In the genomic region with DNA sequence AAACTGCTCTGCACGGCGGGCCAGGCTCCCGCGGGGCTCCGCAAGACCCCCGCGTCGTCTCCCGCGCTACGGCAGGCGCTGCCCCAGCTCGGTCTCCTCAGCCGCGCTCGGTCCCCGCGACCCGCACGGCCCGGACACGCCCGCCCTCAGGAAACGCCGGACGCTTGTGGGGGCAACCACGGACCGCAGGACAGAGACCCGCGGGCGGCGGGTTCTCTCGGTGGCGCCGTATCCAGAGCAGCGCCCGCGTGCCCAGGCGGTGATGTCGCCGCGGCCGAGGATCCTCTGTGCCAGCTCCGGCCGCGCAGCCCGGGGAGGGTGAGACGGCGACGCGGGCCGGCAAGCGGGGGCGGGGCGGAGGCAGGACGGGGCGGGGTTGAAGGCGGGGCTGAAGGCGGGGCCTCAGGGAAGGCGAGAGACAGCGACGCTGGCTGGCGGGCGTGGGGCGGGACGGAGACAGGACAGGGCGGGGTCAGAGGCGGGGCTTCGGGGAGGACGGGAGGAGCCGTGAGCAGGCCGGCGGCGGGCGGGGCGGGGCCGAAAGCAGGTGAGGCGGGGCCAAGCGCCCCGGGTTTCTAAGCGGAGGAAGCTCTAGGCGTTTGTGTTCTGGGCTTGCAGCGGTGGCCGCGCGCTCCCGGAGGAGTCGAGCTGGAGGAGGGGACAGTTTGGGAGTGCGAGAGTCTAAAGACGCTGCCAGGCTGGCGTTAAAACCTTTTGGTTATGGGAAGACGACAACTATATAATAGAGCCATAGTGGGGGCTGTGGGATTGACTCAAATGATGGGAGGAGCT, we compare ENCODE assay signal across 1 cellular context.
TF ChIP-seq lines count a peak whose summit lies in the region.

A gene (minus strand): TSS at position 289 of the 792 bp plus-strand sequence. CDS start 2,112 bp downstream, outside the sequence.

TF ChIP-seq in H1, 55 proteins besides CTCF, POLR2A, EP300 and RAD21:
- TF ChIP-seq CBX8 (IDR thresholded peaks at IDR 0.05; ENCODE audit: borderline replicate concordance, low read depth, low read length) = no peak
- TF ChIP-seq CHD2 (IDR thresholded peaks at IDR 0.05; ENCODE audit: low read length) = no peak
- TF ChIP-seq, protein P1, sequence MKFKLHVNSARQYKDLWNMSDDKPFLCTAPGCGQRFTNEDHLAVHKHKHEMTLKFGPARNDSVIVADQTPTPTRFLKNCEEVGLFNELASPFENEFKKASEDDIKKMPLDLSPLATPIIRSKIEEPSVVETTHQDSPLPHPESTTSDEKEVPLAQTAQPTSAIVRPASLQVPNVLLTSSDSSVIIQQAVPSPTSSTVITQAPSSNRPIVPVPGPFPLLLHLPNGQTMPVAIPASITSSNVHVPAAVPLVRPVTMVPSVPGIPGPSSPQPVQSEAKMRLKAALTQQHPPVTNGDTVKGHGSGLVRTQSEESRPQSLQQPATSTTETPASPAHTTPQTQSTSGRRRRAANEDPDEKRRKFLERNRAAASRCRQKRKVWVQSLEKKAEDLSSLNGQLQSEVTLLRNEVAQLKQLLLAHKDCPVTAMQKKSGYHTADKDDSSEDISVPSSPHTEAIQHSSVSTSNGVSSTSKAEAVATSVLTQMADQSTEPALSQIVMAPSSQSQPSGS (IDR thresholded peaks at IDR 0.05; ENCODE audit: low read length) = no peak
- no peak for TF ChIP-seq YY1 (IDR thresholded peaks at IDR 0.05; ENCODE audit: low read depth, low read length)
- TF ChIP-seq SIN3A (conservative IDR thresholded peaks at IDR 0.05 in 1 of 2, IDR thresholded peaks at IDR 0.05 in 1 of 2; ENCODE audit: low read depth in 1 of 2, low read length in 2 of 2) = no peak; a peak in 1 of 4 replicates
- TF ChIP-seq HDAC6 (IDR thresholded peaks at IDR 0.05; ENCODE audit: low read depth, low read length) = no peak
- no peak for TF ChIP-seq RFX5 (IDR thresholded peaks at IDR 0.05; ENCODE audit: borderline replicate concordance, low read depth, low read length)
- peak; percentile 75 for TF ChIP-seq KDM4A (IDR thresholded peaks at IDR 0.05; ENCODE audit: low read depth, low read length, severe bottlenecking)
- no peak for TF ChIP-seq SIX5 (IDR thresholded peaks at IDR 0.05; ENCODE audit: low read depth, low read length)
- TF ChIP-seq SP4 (IDR thresholded peaks at IDR 0.05; ENCODE audit: low read length) = no peak
- no peak for TF ChIP-seq TAF7 (optimal IDR thresholded peaks at IDR 0.05; ENCODE audit: borderline replicate concordance, low read depth, low read length)
- no peak for TF ChIP-seq TCF12 (IDR thresholded peaks at IDR 0.05; ENCODE audit: low read depth, low read length)
- no peak for TF ChIP-seq GTF2F1 (IDR thresholded peaks at IDR 0.05; ENCODE audit: borderline replicate concordance, low read depth, low read length)
- no peak for TF ChIP-seq CHD1 (IDR thresholded peaks at IDR 0.05; ENCODE audit: low read depth, low read length)
- no peak for TF ChIP-seq SAP30 (IDR thresholded peaks at IDR 0.05; ENCODE audit: insufficient read depth, insufficient replicate concordance, low read length)
- TF ChIP-seq, protein P2, sequence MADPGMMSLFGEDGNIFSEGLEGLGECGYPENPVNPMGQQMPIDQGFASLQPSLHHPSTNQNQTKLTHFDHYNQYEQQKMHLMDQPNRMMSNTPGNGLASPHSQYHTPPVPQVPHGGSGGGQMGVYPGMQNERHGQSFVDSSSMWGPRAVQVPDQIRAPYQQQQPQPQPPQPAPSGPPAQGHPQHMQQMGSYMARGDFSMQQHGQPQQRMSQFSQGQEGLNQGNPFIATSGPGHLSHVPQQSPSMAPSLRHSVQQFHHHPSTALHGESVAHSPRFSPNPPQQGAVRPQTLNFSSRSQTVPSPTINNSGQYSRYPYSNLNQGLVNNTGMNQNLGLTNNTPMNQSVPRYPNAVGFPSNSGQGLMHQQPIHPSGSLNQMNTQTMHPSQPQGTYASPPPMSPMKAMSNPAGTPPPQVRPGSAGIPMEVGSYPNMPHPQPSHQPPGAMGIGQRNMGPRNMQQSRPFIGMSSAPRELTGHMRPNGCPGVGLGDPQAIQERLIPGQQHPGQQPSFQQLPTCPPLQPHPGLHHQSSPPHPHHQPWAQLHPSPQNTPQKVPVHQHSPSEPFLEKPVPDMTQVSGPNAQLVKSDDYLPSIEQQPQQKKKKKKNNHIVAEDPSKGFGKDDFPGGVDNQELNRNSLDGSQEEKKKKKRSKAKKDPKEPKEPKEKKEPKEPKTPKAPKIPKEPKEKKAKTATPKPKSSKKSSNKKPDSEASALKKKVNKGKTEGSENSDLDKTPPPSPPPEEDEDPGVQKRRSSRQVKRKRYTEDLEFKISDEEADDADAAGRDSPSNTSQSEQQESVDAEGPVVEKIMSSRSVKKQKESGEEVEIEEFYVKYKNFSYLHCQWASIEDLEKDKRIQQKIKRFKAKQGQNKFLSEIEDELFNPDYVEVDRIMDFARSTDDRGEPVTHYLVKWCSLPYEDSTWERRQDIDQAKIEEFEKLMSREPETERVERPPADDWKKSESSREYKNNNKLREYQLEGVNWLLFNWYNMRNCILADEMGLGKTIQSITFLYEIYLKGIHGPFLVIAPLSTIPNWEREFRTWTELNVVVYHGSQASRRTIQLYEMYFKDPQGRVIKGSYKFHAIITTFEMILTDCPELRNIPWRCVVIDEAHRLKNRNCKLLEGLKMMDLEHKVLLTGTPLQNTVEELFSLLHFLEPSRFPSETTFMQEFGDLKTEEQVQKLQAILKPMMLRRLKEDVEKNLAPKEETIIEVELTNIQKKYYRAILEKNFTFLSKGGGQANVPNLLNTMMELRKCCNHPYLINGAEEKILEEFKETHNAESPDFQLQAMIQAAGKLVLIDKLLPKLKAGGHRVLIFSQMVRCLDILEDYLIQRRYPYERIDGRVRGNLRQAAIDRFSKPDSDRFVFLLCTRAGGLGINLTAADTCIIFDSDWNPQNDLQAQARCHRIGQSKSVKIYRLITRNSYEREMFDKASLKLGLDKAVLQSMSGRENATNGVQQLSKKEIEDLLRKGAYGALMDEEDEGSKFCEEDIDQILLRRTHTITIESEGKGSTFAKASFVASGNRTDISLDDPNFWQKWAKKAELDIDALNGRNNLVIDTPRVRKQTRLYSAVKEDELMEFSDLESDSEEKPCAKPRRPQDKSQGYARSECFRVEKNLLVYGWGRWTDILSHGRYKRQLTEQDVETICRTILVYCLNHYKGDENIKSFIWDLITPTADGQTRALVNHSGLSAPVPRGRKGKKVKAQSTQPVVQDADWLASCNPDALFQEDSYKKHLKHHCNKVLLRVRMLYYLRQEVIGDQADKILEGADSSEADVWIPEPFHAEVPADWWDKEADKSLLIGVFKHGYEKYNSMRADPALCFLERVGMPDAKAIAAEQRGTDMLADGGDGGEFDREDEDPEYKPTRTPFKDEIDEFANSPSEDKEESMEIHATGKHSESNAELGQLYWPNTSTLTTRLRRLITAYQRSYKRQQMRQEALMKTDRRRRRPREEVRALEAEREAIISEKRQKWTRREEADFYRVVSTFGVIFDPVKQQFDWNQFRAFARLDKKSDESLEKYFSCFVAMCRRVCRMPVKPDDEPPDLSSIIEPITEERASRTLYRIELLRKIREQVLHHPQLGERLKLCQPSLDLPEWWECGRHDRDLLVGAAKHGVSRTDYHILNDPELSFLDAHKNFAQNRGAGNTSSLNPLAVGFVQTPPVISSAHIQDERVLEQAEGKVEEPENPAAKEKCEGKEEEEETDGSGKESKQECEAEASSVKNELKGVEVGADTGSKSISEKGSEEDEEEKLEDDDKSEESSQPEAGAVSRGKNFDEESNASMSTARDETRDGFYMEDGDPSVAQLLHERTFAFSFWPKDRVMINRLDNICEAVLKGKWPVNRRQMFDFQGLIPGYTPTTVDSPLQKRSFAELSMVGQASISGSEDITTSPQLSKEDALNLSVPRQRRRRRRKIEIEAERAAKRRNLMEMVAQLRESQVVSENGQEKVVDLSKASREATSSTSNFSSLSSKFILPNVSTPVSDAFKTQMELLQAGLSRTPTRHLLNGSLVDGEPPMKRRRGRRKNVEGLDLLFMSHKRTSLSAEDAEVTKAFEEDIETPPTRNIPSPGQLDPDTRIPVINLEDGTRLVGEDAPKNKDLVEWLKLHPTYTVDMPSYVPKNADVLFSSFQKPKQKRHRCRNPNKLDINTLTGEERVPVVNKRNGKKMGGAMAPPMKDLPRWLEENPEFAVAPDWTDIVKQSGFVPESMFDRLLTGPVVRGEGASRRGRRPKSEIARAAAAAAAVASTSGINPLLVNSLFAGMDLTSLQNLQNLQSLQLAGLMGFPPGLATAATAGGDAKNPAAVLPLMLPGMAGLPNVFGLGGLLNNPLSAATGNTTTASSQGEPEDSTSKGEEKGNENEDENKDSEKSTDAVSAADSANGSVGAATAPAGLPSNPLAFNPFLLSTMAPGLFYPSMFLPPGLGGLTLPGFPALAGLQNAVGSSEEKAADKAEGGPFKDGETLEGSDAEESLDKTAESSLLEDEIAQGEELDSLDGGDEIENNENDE (IDR thresholded peaks at IDR 0.05; ENCODE audit: insufficient replicate concordance, low read length) = no peak
- TF ChIP-seq, protein P3, sequence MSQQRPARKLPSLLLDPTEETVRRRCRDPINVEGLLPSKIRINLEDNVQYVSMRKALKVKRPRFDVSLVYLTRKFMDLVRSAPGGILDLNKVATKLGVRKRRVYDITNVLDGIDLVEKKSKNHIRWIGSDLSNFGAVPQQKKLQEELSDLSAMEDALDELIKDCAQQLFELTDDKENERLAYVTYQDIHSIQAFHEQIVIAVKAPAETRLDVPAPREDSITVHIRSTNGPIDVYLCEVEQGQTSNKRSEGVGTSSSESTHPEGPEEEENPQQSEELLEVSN (IDR thresholded peaks at IDR 0.05) = peak; percentile 62
- TF ChIP-seq SIRT6 (IDR thresholded peaks at IDR 0.05; ENCODE audit: low read length) = no peak
- TF ChIP-seq HDAC2 (IDR thresholded peaks at IDR 0.05; ENCODE audit: borderline replicate concordance in 1 of 2, low read depth in 2 of 2, low read length in 2 of 2) = no peak
- no peak for TF ChIP-seq CTBP2 (IDR thresholded peaks at IDR 0.05; ENCODE audit: borderline replicate concordance, insufficient read depth, insufficient read length, low read length)
- TF ChIP-seq NANOG (IDR thresholded peaks at IDR 0.05; ENCODE audit: insufficient read depth, low read depth, low read length, poor library complexity, severe bottlenecking) = no peak
- TF ChIP-seq MAFK (IDR thresholded peaks at IDR 0.05; ENCODE audit: low read depth, low read length) = no peak
- no peak; the same call in 1 of the 2 replicates for TF ChIP-seq POLR2AphosphoS5 (IDR thresholded peaks at IDR 0.05; ENCODE audit: low read depth, low read length)
- 0 out of 2 replicates have a peak, but pooled peaks have one; percentile 39 for TF ChIP-seq RBBP5 (IDR thresholded peaks at IDR 0.05; ENCODE audit: borderline replicate concordance, low read depth, low read length)
- peak; percentile 67; the same call in 1 of the 2 replicates for TF ChIP-seq PHF8 (conservative IDR thresholded peaks at IDR 0.05; ENCODE audit: low read depth, low read length)
- TF ChIP-seq TBP (IDR thresholded peaks at IDR 0.05; ENCODE audit: low read depth, low read length) = peak; percentile 50; the same call in 1 of the 2 replicates
- TF ChIP-seq SP2 (IDR thresholded peaks at IDR 0.05; ENCODE audit: low read length) = no peak
- TF ChIP-seq NRF1 (IDR thresholded peaks at IDR 0.05; ENCODE audit: low read depth, low read length) = no peak
- TF ChIP-seq KDM1A (IDR thresholded peaks at IDR 0.05; ENCODE audit: borderline replicate concordance, low read length) = no peak
- TF ChIP-seq SP1 (IDR thresholded peaks at IDR 0.05; ENCODE audit: low read depth, low read length) = no peak
- no peak for TF ChIP-seq GABPA (IDR thresholded peaks at IDR 0.05; ENCODE audit: borderline replicate concordance, insufficient read depth, low read length)
- no peak for TF ChIP-seq BRCA1 (IDR thresholded peaks at IDR 0.05; ENCODE audit: low read depth, low read length)
- peak; percentile 7; the same call in 1 of the 2 replicates for TF ChIP-seq CREB1 (IDR thresholded peaks at IDR 0.05)
- TF ChIP-seq, protein P4, sequence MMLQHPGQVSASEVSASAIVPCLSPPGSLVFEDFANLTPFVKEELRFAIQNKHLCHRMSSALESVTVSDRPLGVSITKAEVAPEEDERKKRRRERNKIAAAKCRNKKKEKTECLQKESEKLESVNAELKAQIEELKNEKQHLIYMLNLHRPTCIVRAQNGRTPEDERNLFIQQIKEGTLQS (IDR thresholded peaks at IDR 0.05; ENCODE audit: insufficient read depth, low read depth, low read length) = no peak
- TF ChIP-seq, protein P5, sequence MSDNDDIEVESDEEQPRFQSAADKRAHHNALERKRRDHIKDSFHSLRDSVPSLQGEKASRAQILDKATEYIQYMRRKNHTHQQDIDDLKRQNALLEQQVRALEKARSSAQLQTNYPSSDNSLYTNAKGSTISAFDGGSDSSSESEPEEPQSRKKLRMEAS (IDR thresholded peaks at IDR 0.05) = peak; percentile 62
- no peak for TF ChIP-seq RNF2 (IDR thresholded peaks at IDR 0.05; ENCODE audit: borderline replicate concordance, low read depth, low read length, missing control alignments, poor library complexity, severe bottlenecking)
- no peak for TF ChIP-seq RXRA (IDR thresholded peaks at IDR 0.05; ENCODE audit: insufficient read depth, low read depth, low read length)
- TF ChIP-seq FOSL1 (IDR thresholded peaks at IDR 0.05; ENCODE audit: insufficient read depth, low read depth, low read length) = no peak
- TF ChIP-seq TEAD4 (IDR thresholded peaks at IDR 0.05; ENCODE audit: low read depth, low read length) = no peak
- no peak for TF ChIP-seq BCL11A (IDR thresholded peaks at IDR 0.05; ENCODE audit: low read depth in 2 of 2, low read length in 2 of 2)
- no peak for TF ChIP-seq EZH2 (IDR thresholded peaks at IDR 0.05; ENCODE audit: low read depth, low read length, severe bottlenecking)
- TF ChIP-seq ASH2L (IDR thresholded peaks at IDR 0.05; ENCODE audit: low read length) = peak; percentile 91
- no peak for TF ChIP-seq JUND (IDR thresholded peaks at IDR 0.05; ENCODE audit: low read length)
- no peak for TF ChIP-seq ZNF274 (IDR thresholded peaks at IDR 0.05; ENCODE audit: borderline replicate concordance, extremely low read depth, low read length)
- no peak for TF ChIP-seq JUN (IDR thresholded peaks at IDR 0.05; ENCODE audit: low read depth, low read length)
- no peak for TF ChIP-seq SUZ12 (IDR thresholded peaks at IDR 0.05; ENCODE audit: low read length)
- no peak for TF ChIP-seq BACH1 (IDR thresholded peaks at IDR 0.05; ENCODE audit: low read length)
- peak; percentile 71 for TF ChIP-seq TAF1 (IDR thresholded peaks at IDR 0.05; ENCODE audit: low read depth, low read length)
- TF ChIP-seq CBX5 (IDR thresholded peaks at IDR 0.05; ENCODE audit: low read depth, low read length) = no peak
- no peak for TF ChIP-seq KDM5A (IDR thresholded peaks at IDR 0.05; ENCODE audit: low read length)
- no peak for TF ChIP-seq POU5F1 (IDR thresholded peaks at IDR 0.05; ENCODE audit: low read depth, low read length)
- TF ChIP-seq CEBPB (IDR thresholded peaks at IDR 0.05; ENCODE audit: low read depth, low read length) = no peak
- no peak for TF ChIP-seq SRF (IDR thresholded peaks at IDR 0.05; ENCODE audit: low read depth, low read length)
- TF ChIP-seq EGR1 (IDR thresholded peaks at IDR 0.05; ENCODE audit: borderline replicate concordance, low read depth, low read length) = no peak
- TF ChIP-seq, protein P6, sequence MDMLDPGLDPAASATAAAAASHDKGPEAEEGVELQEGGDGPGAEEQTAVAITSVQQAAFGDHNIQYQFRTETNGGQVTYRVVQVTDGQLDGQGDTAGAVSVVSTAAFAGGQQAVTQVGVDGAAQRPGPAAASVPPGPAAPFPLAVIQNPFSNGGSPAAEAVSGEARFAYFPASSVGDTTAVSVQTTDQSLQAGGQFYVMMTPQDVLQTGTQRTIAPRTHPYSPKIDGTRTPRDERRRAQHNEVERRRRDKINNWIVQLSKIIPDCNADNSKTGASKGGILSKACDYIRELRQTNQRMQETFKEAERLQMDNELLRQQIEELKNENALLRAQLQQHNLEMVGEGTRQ (IDR thresholded peaks at IDR 0.05; ENCODE audit: low read length) = no peak
